Comparison of ENCODE assay signal across 21 cellular contexts in the genomic region with DNA sequence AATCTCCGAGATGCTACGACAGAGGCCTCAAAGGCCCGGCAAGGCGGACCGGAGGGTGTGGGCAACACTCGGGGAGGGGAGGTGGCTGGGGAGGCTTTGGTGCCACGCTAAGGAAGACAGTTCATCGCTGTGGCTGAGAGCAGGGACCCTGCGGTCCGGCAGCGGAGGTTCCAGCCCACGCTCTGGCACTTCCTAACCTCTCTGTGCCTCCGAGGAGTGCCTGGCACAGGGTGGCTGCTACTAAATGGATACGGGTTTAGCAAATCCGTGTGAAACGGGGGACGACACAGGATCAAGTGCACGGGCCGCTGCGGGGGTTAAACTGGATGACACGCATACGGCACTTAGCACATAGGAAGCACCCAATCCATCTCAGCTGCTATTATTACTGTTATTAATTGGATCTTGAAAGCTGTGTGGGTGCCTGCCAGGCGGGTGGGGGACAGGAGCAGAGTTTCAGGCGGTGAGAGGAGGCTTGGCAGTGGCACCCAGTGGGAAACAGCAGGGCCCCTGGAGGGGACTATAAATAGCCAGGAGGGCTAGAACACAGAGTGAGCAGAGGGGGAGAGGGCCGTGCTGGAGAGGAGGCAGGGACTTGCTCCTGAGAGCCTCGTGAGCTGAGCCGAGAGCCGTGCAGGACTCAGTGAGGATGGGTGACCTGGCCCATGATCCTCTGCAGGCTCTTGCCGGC. TPM values are rescaled to one million over a fixed set of nuclear protein-coding genes. Genes with fewer than 3 reads are reported as not detected.
DNase-seq lines count a peak whose midpoint lies in the region; ATAC-seq, FAIRE-seq and TF ChIP-seq lines count a peak whose summit lies in the region.
"Had no signal": no experiment of that assay in that cellular context is flagged by ENCODE, and none has a peak within 500 bp of the region (broad histone marks: within the 10 kb centered on the region; RNA-seq: fewer than 3 reads in every experiment).

No MANE protein-coding gene starts in this region.

- no peak overlapping the region for H3K4me3 Mint-ChIP-seq in activated CD4-positive, alpha-beta T cell treated with anti-CD3 and anti-CD28 coated beads, Interleukin-2, amount 10 ng/mL, durations not matched to agents 7 days and 5 days
- no peak overlapping the region for H3K4me3 Mint-ChIP-seq in activated CD4-positive, alpha-beta T cell treated with anti-CD3 and anti-CD28 coated beads, Interleukin-2, amount 10 ng/mL, durations not matched to agents 24 days and 14 days
- H3K4me3 Mint-ChIP-seq: activated B cell treated with CpG ODN at 0.5 μM for 24 hours; activated CD8-positive, alpha-beta T cell treated with anti-CD3 and anti-CD28 coated beads, Interleukin-2, amount 10 ng/mL, durations not matched to agents 7 days and 5 days; activated naive CD4-positive, alpha-beta T cell treated with anti-CD3 and anti-CD28 coated beads, Interleukin-2, amount 50 U/mL, for 24 hours; B cell; stimulated activated naive CD8-positive, alpha-beta T cell treated with anti-CD3 and anti-CD28 coated beads, Interleukin-15, Interleukin-2, amounts not matched to agents 100 ng/mL and 50 ng/mL, for 24 hours had no signal

- H3K27me3 Mint-ChIP-seq in activated CD4-positive, alpha-beta T cell treated with anti-CD3 and anti-CD28 coated beads, Interleukin-2, amount 10 ng/mL, durations not matched to agents 7 days and 5 days = peaks cover 2% of the 10 kb centered on the region
- no peaks in the 10 kb centered on the region for H3K27me3 Mint-ChIP-seq in activated CD4-positive, alpha-beta T cell treated with anti-CD3 and anti-CD28 coated beads, Interleukin-2, amount 10 ng/mL, durations not matched to agents 24 days and 14 days
- H3K27me3 Mint-ChIP-seq: activated B cell treated with CpG ODN at 0.5 μM for 24 hours; activated naive CD4-positive, alpha-beta T cell treated with anti-CD3 and anti-CD28 coated beads, Interleukin-2, amount 50 U/mL, for 24 hours; B cell; stimulated activated naive CD8-positive, alpha-beta T cell treated with anti-CD3 and anti-CD28 coated beads, Interleukin-15, Interleukin-2, amounts not matched to agents 100 ng/mL and 50 ng/mL, for 24 hours had no signal

- no peaks in the 10 kb centered on the region for H3K9me3 ChIP-seq in right cardiac atrium (ENCODE audit: control insufficient read depth, low read length)
- H3K9me3 ChIP-seq in thoracic aorta = no peaks in the 10 kb centered on the region
- H3K9me3 ChIP-seq: right lobe of liver had no signal

- no peaks in the 10 kb centered on the region for H3K36me3 ChIP-seq in thoracic aorta
- H3K36me3 ChIP-seq: right lobe of liver had no signal

- TF ChIP-seq CTCF in dorsolateral prefrontal cortex (IDR thresholded peaks at IDR 0.05 in 54 of 56, conservative IDR thresholded peaks at IDR 0.05 in 2 of 56; ENCODE audit: low read depth in 1 of 56, partially characterized antibody in 56 of 56) (no peak), thoracic aorta (IDR thresholded peaks at IDR 0.05) (no peak)

- H3K27ac ChIP-seq in dorsolateral prefrontal cortex (peak overlapping the region in 47 of 59 donors; percentile 6 to 77 (median 54)), right cardiac atrium (ENCODE audit: low read length) (peak overlapping the region; percentile 79), thoracic aorta (peak overlapping the region; percentile 79 to 87)
- H3K27ac ChIP-seq: right lobe of liver had no signal

- ATAC-seq in right cardiac atrium = peak; percentile 92 to 96
- ATAC-seq in thoracic aorta (ENCODE audit: insufficient number of reproducible peaks, low FRiP score, low read depth) = peak; percentile 87
- ATAC-seq: activated CD8-positive, alpha-beta T cell treated with anti-CD3 and anti-CD28 coated beads, Interleukin-2, amount 10 ng/mL, durations not matched to agents 7 days and 5 days; left colon; right lobe of liver had no signal

- no peak for FAIRE-seq in urothelium cell line (lab: Jason Lieb, UNC)
- FAIRE-seq: endothelial cell of umbilical vein had no signal

- H3K27me3 ChIP-seq in dorsolateral prefrontal cortex = no peaks in the 10 kb centered on the region
- H3K27me3 ChIP-seq in right cardiac atrium (ENCODE audit: control insufficient read depth, insufficient read depth) = no peaks in the 10 kb centered on the region
- H3K27me3 ChIP-seq in thoracic aorta (replicated peaks; ENCODE audit: insufficient read depth) = no peaks in the 10 kb centered on the region
- H3K27me3 ChIP-seq: right lobe of liver had no signal

- H3K4me1 ChIP-seq in right cardiac atrium (ENCODE audit: control insufficient read depth, insufficient read depth, low read length) (peaks cover 3% of the 10 kb centered on the region), thoracic aorta (ENCODE audit: control insufficient read depth in 1 of 2, low read depth in 2 of 2) (peaks cover 25 to 59% of the 10 kb centered on the region in 2 donors)
- H3K4me1 ChIP-seq: right lobe of liver had no signal

- H3K36me3 Mint-ChIP-seq in activated CD4-positive, alpha-beta T cell treated with anti-CD3 and anti-CD28 coated beads, Interleukin-2, amount 10 ng/mL, durations not matched to agents 7 days and 5 days (ENCODE audit: low read depth) = no peaks in the 10 kb centered on the region
- no peaks in the 10 kb centered on the region for H3K36me3 Mint-ChIP-seq in activated CD4-positive, alpha-beta T cell treated with anti-CD3 and anti-CD28 coated beads, Interleukin-2, amount 10 ng/mL, durations not matched to agents 24 days and 14 days (ENCODE audit: low read depth)
- H3K36me3 Mint-ChIP-seq: activated naive CD4-positive, alpha-beta T cell treated with anti-CD3 and anti-CD28 coated beads, Interleukin-2, amount 50 U/mL, for 24 hours had no signal

- no peaks in the 10 kb centered on the region for H3K9me3 Mint-ChIP-seq in activated CD4-positive, alpha-beta T cell treated with anti-CD3 and anti-CD28 coated beads, Interleukin-2, amount 10 ng/mL, durations not matched to agents 7 days and 5 days
- peaks cover 4% of the 10 kb centered on the region for H3K9me3 Mint-ChIP-seq in activated CD4-positive, alpha-beta T cell treated with anti-CD3 and anti-CD28 coated beads, Interleukin-2, amount 10 ng/mL, durations not matched to agents 24 days and 14 days
- H3K9me3 Mint-ChIP-seq: activated B cell treated with CpG ODN at 0.5 μM for 24 hours; activated naive CD4-positive, alpha-beta T cell treated with anti-CD3 and anti-CD28 coated beads, Interleukin-2, amount 50 U/mL, for 24 hours; stimulated activated naive CD8-positive, alpha-beta T cell treated with anti-CD3 and anti-CD28 coated beads, Interleukin-15, Interleukin-2, amounts not matched to agents 100 ng/mL and 50 ng/mL, for 24 hours had no signal

- no peak overlapping the region for H3K27ac Mint-ChIP-seq in activated CD4-positive, alpha-beta T cell treated with anti-CD3 and anti-CD28 coated beads, Interleukin-2, amount 10 ng/mL, durations not matched to agents 7 days and 5 days
- no peak overlapping the region for H3K27ac Mint-ChIP-seq in activated CD4-positive, alpha-beta T cell treated with anti-CD3 and anti-CD28 coated beads, Interleukin-2, amount 10 ng/mL, durations not matched to agents 24 days and 14 days
- H3K27ac Mint-ChIP-seq: activated B cell treated with CpG ODN at 0.5 μM for 24 hours; activated CD8-positive, alpha-beta T cell treated with anti-CD3 and anti-CD28 coated beads, Interleukin-2, amount 10 ng/mL, durations not matched to agents 7 days and 5 days; activated naive CD4-positive, alpha-beta T cell treated with anti-CD3 and anti-CD28 coated beads, Interleukin-2, amount 50 U/mL, for 24 hours; B cell; stimulated activated naive CD8-positive, alpha-beta T cell treated with anti-CD3 and anti-CD28 coated beads, Interleukin-15, Interleukin-2, amounts not matched to agents 100 ng/mL and 50 ng/mL, for 24 hours had no signal

- DNase-seq in NCI-H82 (lab: John Stamatoyannopoulos, UW) (peak; percentile 81), dorsolateral prefrontal cortex (peak in 1 of 10 donors; percentile 17), right cardiac atrium (peak; percentile 58 to 87 (median 82)), thoracic aorta (ENCODE audit: low spot score) (no peak), urothelium cell line (ENCODE audit: low spot score) (no peak), NOMO-1 treated with dmso at 0.1 percent for 144 hours (lab: John Stamatoyannopoulos, UW; ENCODE audit: unreplicated experiment) (no peak)
- DNase-seq in activated CD4-positive, alpha-beta T cell treated with anti-CD3 and anti-CD28 coated beads, Interleukin-2, amount 10 ng/mL, durations not matched to agents 7 days and 5 days = no peak
- no peak for DNase-seq in activated CD4-positive, alpha-beta T cell treated with anti-CD3 and anti-CD28 coated beads, Interleukin-2, amount 10 ng/mL, durations not matched to agents 24 days and 14 days
- DNase-seq: activated B cell treated with CpG ODN at 0.5 μM for 24 hours; activated CD8-positive, alpha-beta T cell treated with anti-CD3 and anti-CD28 coated beads, Interleukin-2, amount 10 ng/mL, durations not matched to agents 7 days and 5 days; activated T-cell treated with anti-CD3 and anti-CD28 coated beads, Interleukin-2, amount 50 U/mL, for 48 hours; Calu3; cortex of kidney; KG1; left colon; NCI-H69; right lobe of liver had no signal

- H3K4me3 ChIP-seq in dorsolateral prefrontal cortex (peak overlapping the region in 10 of 59 donors; percentile 2 to 26 (median 9)), right cardiac atrium (ENCODE audit: low read length) (no peak overlapping the region), thoracic aorta (peak overlapping the region; percentile 64)
- H3K4me3 ChIP-seq: right lobe of liver had no signal

- WGBS in right cardiac atrium = 44% methylated on average over 29 of the region's 29 CpGs

- CTCF ChIA-PET in activated CD4-positive, alpha-beta T cell treated with anti-CD3 and anti-CD28 coated beads, Interleukin-2, amount 10 ng/mL, durations not matched to agents 7 days and 5 days (lab: Charles Lee) = no interaction called here

- no peaks in the 10 kb centered on the region for H3K4me1 Mint-ChIP-seq in activated CD4-positive, alpha-beta T cell treated with anti-CD3 and anti-CD28 coated beads, Interleukin-2, amount 10 ng/mL, durations not matched to agents 7 days and 5 days
- H3K4me1 Mint-ChIP-seq in activated CD4-positive, alpha-beta T cell treated with anti-CD3 and anti-CD28 coated beads, Interleukin-2, amount 10 ng/mL, durations not matched to agents 24 days and 14 days = no peaks in the 10 kb centered on the region
- H3K4me1 Mint-ChIP-seq: activated naive CD4-positive, alpha-beta T cell treated with anti-CD3 and anti-CD28 coated beads, Interleukin-2, amount 50 U/mL, for 24 hours had no signal

- intact Hi-C loops in dorsolateral prefrontal cortex (cut with DNase I) = no loop called here
- intact Hi-C loops in right cardiac atrium (cut with DNase I) = no loop called here
- intact Hi-C loops in activated CD4-positive, alpha-beta T cell treated with anti-CD3 and anti-CD28 coated beads, Interleukin-2, amount 10 ng/mL, durations not matched to agents 24 days and 14 days (cut with micrococcal nuclease) = no loop called here

- POLR2A ChIA-PET in activated CD4-positive, alpha-beta T cell treated with anti-CD3 and anti-CD28 coated beads, Interleukin-2, amount 10 ng/mL, durations not matched to agents 7 days and 5 days (lab: Charles Lee) = no interaction called here

RNA-seq across cellular contexts. Expression of a gene that starts 45.0 kb away (rescaled TPM):
- total RNA-seq in dorsolateral prefrontal cortex (100 to 1,000 TPM; 259 to 675 (median 435) TPM), right cardiac atrium (100 to 1,000 TPM; 130 to 164 (median 154) TPM), thoracic aorta (100 to 1,000 TPM; 159 to 200 TPM)
- 77.4 TPM for polyA plus RNA-seq in right cardiac atrium
- total RNA-seq in activated CD4-positive, alpha-beta T cell treated with anti-CD3 and anti-CD28 coated beads, Interleukin-2, amount 10 ng/mL, durations not matched to agents 7 days and 5 days = 100 to 1,000 TPM; 145 to 163 TPM
- 58.9 and 66.4 TPM in 2 replicates for total RNA-seq in activated CD4-positive, alpha-beta T cell treated with anti-CD3 and anti-CD28 coated beads, Interleukin-2, amount 10 ng/mL, durations not matched to agents 24 days and 14 days

Comparison
In these comparisons a context has a peak if more than half of its experiments do, and no peak if none do; other contexts are left out.
1. DNase-seq: peak in NCI-H82 (single experiment) and right cardiac atrium (3 of 3); none in thoracic aorta (single experiment), activated CD4-positive, alpha-beta T cell treated with anti-CD3 and anti-CD28 coated beads, Interleukin-2, amount 10 ng/mL, durations not matched to agents 7 days and 5 days (single experiment), urothelium cell line (single experiment), activated CD4-positive, alpha-beta T cell treated with anti-CD3 and anti-CD28 coated beads, Interleukin-2, amount 10 ng/mL, durations not matched to agents 24 days and 14 days (single experiment) and NOMO-1 treated with dmso at 0.1 percent for 144 hours (single experiment).
2. Peak in every context shown above with its lines, with median percentiles within 50 percentile points of each other: H3K27ac ChIP-seq.